In the genomic region with DNA sequence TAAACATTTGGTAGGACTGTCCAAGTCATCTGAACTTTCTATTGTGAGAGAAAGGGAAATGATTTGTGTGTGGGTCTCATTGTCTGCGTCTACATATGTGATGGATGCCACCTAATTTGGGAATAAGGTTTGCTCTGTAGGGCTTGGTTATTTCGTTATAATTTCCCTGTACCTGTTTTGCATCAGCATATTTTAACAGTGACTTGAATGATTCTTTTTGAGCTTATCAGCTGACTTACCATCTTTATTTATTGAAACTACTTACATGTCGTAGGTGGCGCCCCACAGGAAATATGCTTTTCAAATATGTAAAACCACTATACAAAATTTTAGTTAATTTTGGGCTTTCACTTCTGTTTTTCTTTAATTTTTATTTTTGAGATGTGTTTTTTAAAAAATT, we compare ENCODE assay signal across 17 cellular contexts. TPM values are rescaled to one million over a fixed set of nuclear protein-coding genes. Genes with fewer than 3 reads are reported as not detected.
DNase-seq lines count a peak whose midpoint lies in the region; ATAC-seq and TF ChIP-seq lines count a peak whose summit lies in the region.
"Had no signal": no experiment of that assay in that cellular context is flagged by ENCODE, and none has a peak within 500 bp of the region (broad histone marks: within the 10 kb centered on the region; RNA-seq: fewer than 3 reads in every experiment).

No MANE protein-coding gene starts in this region.

- intact Hi-C loops in lower lobe of right lung (cut with DNase I) = no loop called here

- H3K36me3 Mint-ChIP-seq in immature natural killer cell = no peaks in the 10 kb centered on the region
- H3K36me3 Mint-ChIP-seq: stimulated activated effector memory CD8-positive, alpha-beta T cell treated with anti-CD3 and anti-CD28 coated beads, Interleukin-12 subunit alpha, Interleukin-12 subunit beta, amount 100 ng/mL, for 72 hours had no signal

- no peaks in the 10 kb centered on the region for H3K36me3 ChIP-seq in lower lobe of right lung
- H3K36me3 ChIP-seq: ascending aorta had no signal

- peaks cover 0 to 2% (median 0%) of the 10 kb centered on the region in 6 donors for H3K9me3 Mint-ChIP-seq in immature natural killer cell
- H3K9me3 Mint-ChIP-seq: stimulated activated effector memory CD8-positive, alpha-beta T cell treated with anti-CD3 and anti-CD28 coated beads, Interleukin-12 subunit alpha, Interleukin-12 subunit beta, amount 100 ng/mL, for 72 hours had no signal

- no peaks in the 10 kb centered on the region for H3K9me3 ChIP-seq in lower lobe of right lung
- H3K9me3 ChIP-seq: ascending aorta had no signal

- TF ChIP-seq POLR2A in GM18505 (IDR thresholded peaks at IDR 0.05; ENCODE audit: borderline replicate concordance, extremely low read depth, insufficient read depth, insufficient read length) = no peak

- H3K27me3 Mint-ChIP-seq in immature natural killer cell (ENCODE audit: low read depth in 3 of 3) = peaks cover 2 to 8% (median 8%) of the 10 kb centered on the region in 3 donors

- no peak overlapping the region for H3K4me3 ChIP-seq in lower lobe of right lung
- H3K4me3 ChIP-seq: ascending aorta had no signal

- H3K4me1 ChIP-seq in lower lobe of right lung = no peaks in the 10 kb centered on the region
- H3K4me1 ChIP-seq: ascending aorta had no signal

- no peaks in the 10 kb centered on the region for H3K27me3 ChIP-seq in lower lobe of right lung (ENCODE audit: low read depth)
- H3K27me3 ChIP-seq: ascending aorta had no signal

- DNase-seq in NCI-H526 (lab: John Stamatoyannopoulos, UW) = peak; percentile 88 to 94
- DNase-seq in stimulated activated CD8-positive, alpha-beta memory T cell treated with anti-CD3 and anti-CD28 coated beads, Interleukin-4, amount 100 ng/mL, for 48 hours = no peak
- DNase-seq in immature natural killer cell = no peak
- DNase-seq in lower lobe of right lung = no peak
- DNase-seq: activated T-cell treated with anti-CD3 and anti-CD28 coated beads, Interleukin-2, amount 50 U/mL, for 48 hours; islet precursor cell; NCI-H1092 treated with DMSO at 0.1 percent for 48 hours; NCI-H748 treated with DMSO at 0.1 percent for 48 hours; stimulated activated CD4-positive, alpha-beta T cell treated with anti-CD3 and anti-CD28 coated beads, Interleukin-2, amount 100 ng/mL, for 24 hours had no signal

- ATAC-seq in GM18505 (IDR thresholded peaks at IDR 0.05; ENCODE audit: unreplicated experiment) = peak; percentile 48
- peak; percentile 43 for ATAC-seq in GM19463 (IDR thresholded peaks at IDR 0.05; ENCODE audit: unreplicated experiment)
- peak; percentile 49 for ATAC-seq in HG02884 (IDR thresholded peaks at IDR 0.05; ENCODE audit: unreplicated experiment)
- no peak for ATAC-seq in GM21447 (IDR thresholded peaks at IDR 0.05; ENCODE audit: unreplicated experiment)
- no peak for ATAC-seq in lower lobe of right lung
- ATAC-seq: HCT116; SK-N-SH treated with all-trans-retinoic acid at 6 μM for 48 hours; stimulated activated effector memory CD8-positive, alpha-beta T cell treated with anti-CD3 and anti-CD28 coated beads, Interleukin-12 subunit alpha, Interleukin-12 subunit beta, amount 100 ng/mL, for 72 hours had no signal

- H3K27ac Mint-ChIP-seq in immature natural killer cell = no peak overlapping the region
- H3K27ac Mint-ChIP-seq: stimulated activated effector memory CD8-positive, alpha-beta T cell treated with anti-CD3 and anti-CD28 coated beads, Interleukin-12 subunit alpha, Interleukin-12 subunit beta, amount 100 ng/mL, for 72 hours had no signal

- no peak overlapping the region for H3K4me3 Mint-ChIP-seq in immature natural killer cell
- H3K4me3 Mint-ChIP-seq: stimulated activated effector memory CD8-positive, alpha-beta T cell treated with anti-CD3 and anti-CD28 coated beads, Interleukin-12 subunit alpha, Interleukin-12 subunit beta, amount 100 ng/mL, for 72 hours had no signal

- no peaks in the 10 kb centered on the region for H3K4me1 Mint-ChIP-seq in immature natural killer cell
- H3K4me1 Mint-ChIP-seq: stimulated activated effector memory CD8-positive, alpha-beta T cell treated with anti-CD3 and anti-CD28 coated beads, Interleukin-12 subunit alpha, Interleukin-12 subunit beta, amount 100 ng/mL, for 72 hours had no signal

- H3K27ac ChIP-seq in lower lobe of right lung = no peak overlapping the region
- H3K27ac ChIP-seq: ascending aorta had no signal

- no peak for TF ChIP-seq CTCF in lower lobe of right lung (IDR thresholded peaks at IDR 0.05)

RNA-seq across cellular contexts. Expression of a gene that starts 56.5 kb away (rescaled TPM):
- polyA plus RNA-seq in immature natural killer cell = under 1 TPM in 2 of 3 donors, not detected in 1; 0.10 to 0.20 TPM
- 50.6 TPM for total RNA-seq in lower lobe of right lung

Comparison
In these comparisons a context has a peak if more than half of its experiments do, and no peak if none do; other contexts are left out.
1. ATAC-seq: peak in GM18505 (single experiment), GM19463 (single experiment) and HG02884 (single experiment); none in GM21447 (single experiment) and lower lobe of right lung (0 of 2).
2. DNase-seq: peak in NCI-H526 (2 of 2); none in stimulated activated CD8-positive, alpha-beta memory T cell treated with anti-CD3 and anti-CD28 coated beads, Interleukin-4, amount 100 ng/mL, for 48 hours (single experiment), immature natural killer cell (0 of 3) and lower lobe of right lung (single experiment).